ENCODE assay signal across 8 cellular contexts in genomic region chr12:30755395-30755762, GRCh38. TPM values are rescaled to one million over a fixed set of nuclear protein-coding genes. Genes with fewer than 3 reads are reported as not detected.
DNase-seq lines count a peak whose midpoint lies in the region; ATAC-seq, FAIRE-seq and TF ChIP-seq lines count a peak whose summit lies in the region.

No MANE protein-coding gene starts in this region.

- ATAC-seq in Right ventricle myocardium superior (ENCODE audit: poor library complexity) = no peak
- no peak for ATAC-seq in GM21360 (IDR thresholded peaks at IDR 0.05; ENCODE audit: unreplicated experiment)

- TF ChIP-seq CTCF in right atrium auricular region (IDR thresholded peaks at IDR 0.05) (no peak), bronchial epithelial cell (IDR thresholded peaks at IDR 0.05; ENCODE audit: insufficient read depth, low read length, severe bottlenecking) (no peak), vagina (IDR thresholded peaks at IDR 0.05) (no peak)

- H3K4me3 ChIP-seq in right atrium auricular region (peak overlapping the region; percentile 79 to 90), bronchial epithelial cell (ENCODE audit: low read depth, low read length) (peak overlapping the region; percentile 81), mononuclear cell (ENCODE audit: low read length) (peak overlapping the region; percentile 58), vagina (peak overlapping the region; percentile 70 to 88)

- H3K9me3 ChIP-seq in right atrium auricular region (no peaks in the 10 kb centered on the region), mononuclear cell (ENCODE audit: low read depth, low read length) (no peaks in the 10 kb centered on the region), vagina (no peaks in the 10 kb centered on the region)

- H3K27ac ChIP-seq in right atrium auricular region (peak overlapping the region; percentile 85 to 90), vagina (peak overlapping the region; percentile 89)

- no peak for DNase-seq in right atrium auricular region (ENCODE audit: low spot score)
- no peak for DNase-seq in Right ventricle myocardium superior
- DNase-seq in bronchial epithelial cell (ENCODE audit: low read depth) = no peak
- DNase-seq in vagina (ENCODE audit: extremely low spot score in 2 of 2) = no peak
- no peak for DNase-seq in LoVo (ENCODE audit: low spot score)
- DNase-seq in 8988T = no peak

- FAIRE-seq in bronchial epithelial cell (lab: Jason Lieb, UNC) = no peak

- intact Hi-C loops in Right ventricle myocardium superior (cut with DNase I) (loop anchor here (10.0 kb wide), 1 partner anchor 61 kb away; the partner anchor contains the start of gene IPO8), vagina (cut with DNase I) (no loop called here)

- H3K36me3 ChIP-seq in right atrium auricular region = no peaks in the 10 kb centered on the region
- no peaks in the 10 kb centered on the region for H3K36me3 ChIP-seq in bronchial epithelial cell (ENCODE audit: control insufficient read depth, insufficient read depth, low read length)
- H3K36me3 ChIP-seq in vagina = no peaks in the 10 kb centered on the region

- H3K27me3 ChIP-seq in right atrium auricular region (no peaks in the 10 kb centered on the region), bronchial epithelial cell (ENCODE audit: control insufficient read depth, insufficient read depth, low read length) (no peaks in the 10 kb centered on the region), mononuclear cell (ENCODE audit: insufficient read depth, low read length) (no peaks in the 10 kb centered on the region), vagina (no peaks in the 10 kb centered on the region)

- no peak for TF ChIP-seq POLR2A in vagina (IDR thresholded peaks at IDR 0.05)

- H3K4me1 ChIP-seq in right atrium auricular region (peaks cover 0 to 9% of the 10 kb centered on the region in 2 donors), mononuclear cell (ENCODE audit: insufficient read depth, low read length) (peaks cover 17% of the 10 kb centered on the region), vagina (peaks cover 13% of the 10 kb centered on the region)

RNA-seq across cellular contexts. Expression of gene CAPRIN2, which starts 0.6 kb away (rescaled TPM):
- 10 to 100 TPM; 20.9 to 34.3 TPM for total RNA-seq in right atrium auricular region
- 21.2 TPM for total RNA-seq in Right ventricle myocardium superior
- 26.2 and 31.9 TPM in 2 replicates for total RNA-seq in bronchial epithelial cell
- 18.3 TPM for total RNA-seq in mononuclear cell
- 41.3 TPM for total RNA-seq in vagina

RNA-seq across cellular contexts. Expression of gene IPO8, which starts 59.7 kb away (rescaled TPM):
- total RNA-seq in right atrium auricular region (10 to 100 TPM; 18.0 to 23.3 TPM), Right ventricle myocardium superior (23.0 TPM), bronchial epithelial cell (18.7 and 25.2 TPM in 2 replicates), mononuclear cell (13.7 TPM), vagina (21.4 TPM)
